10 cellular contexts compared by ENCODE assay signal in genomic region chr5:136364307-136364706, GRCh38. TPM values are rescaled to one million over a fixed set of nuclear protein-coding genes. Genes with fewer than 3 reads are reported as not detected.
DNase-seq lines count a peak whose midpoint lies in the region; ATAC-seq, FAIRE-seq and TF ChIP-seq lines count a peak whose summit lies in the region.
"Had no signal": no experiment of that assay in that cellular context is flagged by ENCODE, and none has a peak within 500 bp of the region (broad histone marks: within the 10 kb centered on the region; RNA-seq: fewer than 3 reads in every experiment).

No MANE protein-coding gene starts in this region.

- SMC1A ChIA-PET in GM12878 (lab: Charles Lee; ENCODE audit: uncharacterized antibody, unreplicated experiment): interaction anchor here (1.4 to 2.4 kb wide), 3 partner anchors 18 to 116 kb away, joined by 3 to 9 read pairs (median 4); no protein-coding TSS in a partner anchor

- RAD21 ChIA-PET in GM12878 (lab: Charles Lee; ENCODE audit: unreplicated experiment): interaction anchor here (1.2 kb wide), 1 partner anchor 406 kb away, joined by 3 read pairs; no protein-coding TSS in a partner anchor

- no peak for TF ChIP-seq POLR2A in GM12878 (IDR thresholded peaks at IDR 0.05; ENCODE audit: low read depth, low read length)
- TF ChIP-seq POLR2A in GM18505 (IDR thresholded peaks at IDR 0.05; ENCODE audit: borderline replicate concordance, extremely low read depth, insufficient read depth, insufficient read length): no peak

- no peaks in the 10 kb centered on the region for H3F3A ChIP-seq in DOHH2 (ENCODE audit: control insufficient read depth, insufficient read depth)

- no peaks in the 10 kb centered on the region for H3K27me3 ChIP-seq in DOHH2 (ENCODE audit: control insufficient read depth, low read length)
- H3K27me3 ChIP-seq in KMS-11 (ENCODE audit: insufficient read depth, low read depth): no peaks in the 10 kb centered on the region
- no peaks in the 10 kb centered on the region for H3K27me3 ChIP-seq in GM12878 (replicated peaks in 1 of 2; ENCODE audit: control insufficient read depth in 2 of 2, insufficient read depth in 2 of 2, low read length in 1 of 2)

- H3K79me2 ChIP-seq in DOHH2 (ENCODE audit: control insufficient read depth, low read length) (no peaks in the 10 kb centered on the region), KMS-11 (ENCODE audit: insufficient read depth, low read depth) (no peaks in the 10 kb centered on the region), GM12878 (ENCODE audit: control insufficient read depth, insufficient read depth, low read length) (no peaks in the 10 kb centered on the region)

- no peaks in the 10 kb centered on the region for H4K20me1 ChIP-seq in DOHH2 (ENCODE audit: control insufficient read depth, insufficient read depth, low read depth, low read length)
- H4K20me1 ChIP-seq in KMS-11 (ENCODE audit: insufficient read depth): no peaks in the 10 kb centered on the region
- H4K20me1 ChIP-seq in GM12878 (ENCODE audit: control insufficient read depth, insufficient read depth): no peaks in the 10 kb centered on the region

- in situ Hi-C loops in GM12878 (cut with MboI): no loop called here

- no peak overlapping the region for H2AFZ ChIP-seq in KMS-11 (ENCODE audit: low read depth)
- no peak overlapping the region for H2AFZ ChIP-seq in GM12878 (ENCODE audit: control insufficient read depth, low read depth, low read length)

- H3K9me3 ChIP-seq in DOHH2 (ENCODE audit: control insufficient read depth, insufficient read depth, low read length) (no peaks in the 10 kb centered on the region), GM12878 (replicated peaks; ENCODE audit: control insufficient read depth, insufficient read depth, low read length) (no peaks in the 10 kb centered on the region)

- CTCF ChIA-PET in GM12878 (lab: Yijun Ruan, JAX): interaction anchor here (0.7 to 3.3 kb wide), 7 partner anchors 9 to 405 kb away, joined by 3 to 37 read pairs (median 4); no protein-coding TSS in a partner anchor

- intact Hi-C loops in GM12878 (cut with micrococcal nuclease; ENCODE audit: unreplicated experiment): loop anchor here (1.0 kb wide), 2 partner anchors 61 to 406 kb away; no protein-coding TSS in a partner anchor

- H3K27ac Mint-ChIP-seq in nephron: no peak overlapping the region
- H3K27ac Mint-ChIP-seq: activated B cell treated with CpG ODN at 0.5 μM for 24 hours, memory B cell had no signal

- DNase-seq in GM12878 (ENCODE audit: low read depth, low spot score) (no peak), DMS79 treated with DMSO at 0.1 percent for 48 hours (lab: John Stamatoyannopoulos, UW) (no peak)
- DNase-seq: activated B cell treated with CpG ODN at 0.5 μM for 24 hours, activated gamma-delta T cell had no signal

- H3K9me2 ChIP-seq in DOHH2 (replicated peaks; ENCODE audit: control insufficient read depth, low read length): no peaks in the 10 kb centered on the region

- no peak overlapping the region for H3K9ac ChIP-seq in KMS-11
- H3K9ac ChIP-seq in GM12878 (ENCODE audit: control insufficient read depth, insufficient read depth, low read length): no peak overlapping the region

- peak; percentile 70 for TF ChIP-seq CTCF in DOHH2 (IDR thresholded peaks at IDR 0.05; ENCODE audit: low read depth, low read length, poor library complexity, severe bottlenecking)
- TF ChIP-seq CTCF in KMS-11 (conservative IDR thresholded peaks at IDR 0.05; ENCODE audit: low read depth, low read length): peak; percentile 67
- peak; percentile 30 to 39 (median 32); a peak in 5 of 6 replicates for TF ChIP-seq CTCF in GM12878 (IDR thresholded peaks at IDR 0.05 in 2 of 3, conservative IDR thresholded peaks at IDR 0.05 in 1 of 3; ENCODE audit: control insufficient read depth in 2 of 3, extremely low read depth in 1 of 3, insufficient read depth in 1 of 3, low read depth in 3 of 3, low read length in 3 of 3)
- peak; percentile 9 to 19 (median 14) for TF ChIP-seq CTCF in nephron (IDR thresholded peaks at IDR 0.05; ENCODE audit: unreplicated experiment in 3 of 3)

- H3K36me3 ChIP-seq in DOHH2 (ENCODE audit: control insufficient read depth, low read length) (no peaks in the 10 kb centered on the region), KMS-11 (ENCODE audit: insufficient read depth) (no peaks in the 10 kb centered on the region), GM12878 (ENCODE audit: control insufficient read depth in 2 of 2, insufficient read depth in 2 of 2, low read length in 1 of 2) (no peaks in the 10 kb centered on the region)

- FAIRE-seq in GM12878 (lab: Jason Lieb, UNC): no peak

- ATAC-seq in GM12878: no peak
- no peak for ATAC-seq in HG03521 (IDR thresholded peaks at IDR 0.05; ENCODE audit: unreplicated experiment)
- no peak for ATAC-seq in GM18505 (IDR thresholded peaks at IDR 0.05; ENCODE audit: unreplicated experiment)

- H3K4me3 ChIP-seq in DOHH2 (ENCODE audit: low read length): no peak overlapping the region
- no peak overlapping the region for H3K4me3 ChIP-seq in KMS-11 (IDR thresholded peaks at IDR 0.05; ENCODE audit: insufficient read depth, low read depth, low read length)
- H3K4me3 ChIP-seq in GM12878: no peak overlapping the region

- 2% methylated on average over 2 of the region's 2 CpGs for WGBS in GM12878 (ENCODE audit: insufficient coverage, insufficient replicate concordance, low lambda C conversion rate, missing lambda C conversion rate)

- H3K4me3 Mint-ChIP-seq in nephron: no peak overlapping the region
- H3K4me3 Mint-ChIP-seq: activated B cell treated with CpG ODN at 0.5 μM for 24 hours, memory B cell had no signal

- no peaks in the 10 kb centered on the region for H3K4me1 Mint-ChIP-seq in nephron
- H3K4me1 Mint-ChIP-seq: activated B cell treated with CpG ODN at 0.5 μM for 24 hours had no signal

- peaks cover 12% of the 10 kb centered on the region for H3K27me3 Mint-ChIP-seq in nephron (ENCODE audit: low read depth)

- no peaks in the 10 kb centered on the region for H3K36me3 Mint-ChIP-seq in nephron (ENCODE audit: low read depth)
- H3K36me3 Mint-ChIP-seq: memory B cell had no signal

- H3K4me1 ChIP-seq in DOHH2 (ENCODE audit: control insufficient read depth, low read length) (no peaks in the 10 kb centered on the region), KMS-11 (ENCODE audit: low read depth, poor library complexity, severe bottlenecking) (no peaks in the 10 kb centered on the region), GM12878 (ENCODE audit: control insufficient read depth, insufficient read depth, low read length) (no peaks in the 10 kb centered on the region)

- TF ChIP-seq EP300 in GM12878 (IDR thresholded peaks at IDR 0.05; ENCODE audit: borderline replicate concordance in 1 of 2, control insufficient read depth in 1 of 2, low read depth in 2 of 2, low read length in 2 of 2): no peak

- no peaks in the 10 kb centered on the region for H3K9me3 Mint-ChIP-seq in nephron
- H3K9me3 Mint-ChIP-seq: activated B cell treated with CpG ODN at 0.5 μM for 24 hours had no signal

- no peak overlapping the region for H3K4me2 ChIP-seq in DOHH2 (ENCODE audit: low read length)
- no peak overlapping the region for H3K4me2 ChIP-seq in KMS-11
- no peak overlapping the region for H3K4me2 ChIP-seq in GM12878 (ENCODE audit: control insufficient read depth, insufficient read depth)

- H3K27ac ChIP-seq in DOHH2 (ENCODE audit: low read depth, low read length) (no peak overlapping the region), KMS-11 (no peak overlapping the region), GM12878 (ENCODE audit: control insufficient read depth, insufficient read depth) (no peak overlapping the region)

- BruUV-seq in GM12878 (replicated peaks; lab: Mats Ljungman, UMichigan): no TSS peak

- peak; percentile 22; the same call in 1 of the 2 replicates for TF ChIP-seq RAD21 in GM12878 (IDR thresholded peaks at IDR 0.05; ENCODE audit: insufficient read depth, low read depth, low read length)

- POLR2A ChIA-PET in GM12878 (lab: Charles Lee): no interaction called here

TF ChIP-seq in GM12878, 131 proteins besides CTCF, POLR2A, EP300 and RAD21:
- no peak for TF ChIP-seq BMI1 (IDR thresholded peaks at IDR 0.05; ENCODE audit: borderline replicate concordance)
- peak; percentile 93 for TF ChIP-seq ZNF24 (IDR thresholded peaks at IDR 0.05)
- peak; percentile 25; the same call in 1 of the 2 replicates for TF ChIP-seq SMC3 (IDR thresholded peaks at IDR 0.05; ENCODE audit: borderline replicate concordance, low read length)
- no peak for TF ChIP-seq E2F8 (IDR thresholded peaks at IDR 0.05; ENCODE audit: low read depth, partially characterized antibody)

RNA-seq across cellular contexts. Expression of gene TRPC7, which starts 1.0 kb away (rescaled TPM):
- not detected in 2 replicates for total RNA-seq in GM12878 (2013; cell fraction: nucleolus; rRNA removed)
- not detected in 2 replicates for total RNA-seq in GM12878 (2014; rRNA removed)
- total RNA-seq in GM12878 (2014; rRNA removed; fragmentation: Illumina TruSeq; extraction: Trizol): not detected in 2 replicates
- not detected in 2 replicates for total RNA-seq in GM12878 (2021)
- polyA plus RNA-seq in GM12878 (2011; ENCODE audit: low read depth): not detected
- not detected in 2 replicates for polyA plus RNA-seq in GM12878 (2011; rRNA removed)
- not detected in 2 replicates for polyA plus RNA-seq in GM12878 (2011; cell fraction: cytosol; rRNA removed)
- polyA plus RNA-seq in GM12878 (2011; cell fraction: nucleus; rRNA removed): not detected in 2 replicates
- polyA plus RNA-seq in GM12878 (2012): not detected in 2 replicates
- polyA plus RNA-seq in GM12878 (2014; fragmentation: Illumina TruSeq; extraction: Trizol): not detected in 2 replicates
- not detected for polyA plus RNA-seq in GM12878 (2014; fragmentation: Nextera tagmentation; extraction: Ambion mirVana)
- not detected in 2 replicates for polyA plus RNA-seq in GM12878 (2014; rRNA removed)
- polyA plus RNA-seq in GM12878 (2016; fragmentation: Nextera tagmentation; extraction: Ambion mirVana): not detected
- polyA minus RNA-seq in GM12878 (2011; rRNA and poly(A)+ RNA removed): not detected in 2 replicates
- not detected in 2 replicates for polyA minus RNA-seq in GM12878 (2011; cell fraction: cytosol; rRNA and poly(A)+ RNA removed)
- polyA minus RNA-seq in GM12878 (2011; cell fraction: nucleus; rRNA and poly(A)+ RNA removed): not detected in 2 replicates
- total RNA-seq: activated B cell treated with CpG ODN at 0.5 μM for 24 hours had no signal

Comparison
In these comparisons a context has a peak if more than half of its experiments do, and no peak if none do; other contexts are left out.
1. CTCF ChIP-seq: peak in every context shown above with its lines; median percentile 70 in DOHH2; 67 in KMS-11; 32 in GM12878; 14 in nephron.